ENCODE assay signal across 10 cellular contexts in genomic region chr13:50892162-50892944, GRCh38. TPM values are rescaled to one million over a fixed set of nuclear protein-coding genes. Genes with fewer than 3 reads are reported as not detected.
DNase-seq lines count a peak whose midpoint lies in the region; ATAC-seq and TF ChIP-seq lines count a peak whose summit lies in the region.
"Had no signal": no experiment of that assay in that cellular context is flagged by ENCODE, and none has a peak within 500 bp of the region (broad histone marks: within the 10 kb centered on the region; RNA-seq: fewer than 3 reads in every experiment).

No MANE protein-coding gene starts in this region.

- peaks cover 20% of the 10 kb centered on the region for H3K36me3 Mint-ChIP-seq in activated CD4-positive, alpha-beta T cell treated with anti-CD3 and anti-CD28 coated beads, Interleukin-2, amount 10 ng/mL, durations not matched to agents 24 days and 14 days (ENCODE audit: low read depth)
- H3K36me3 Mint-ChIP-seq in naive B cell, result peaks cover 0 to 4% of the 10 kb centered on the region in 2 donors

- H3K4me1 ChIP-seq in right atrium auricular region, result no peaks in the 10 kb centered on the region

- no peaks in the 10 kb centered on the region for H3K36me3 ChIP-seq in right atrium auricular region

- H3K4me1 Mint-ChIP-seq in activated CD4-positive, alpha-beta T cell treated with anti-CD3 and anti-CD28 coated beads, Interleukin-2, amount 10 ng/mL, durations not matched to agents 24 days and 14 days, result peaks cover 52% of the 10 kb centered on the region
- peaks cover 40 to 72% (median 55%) of the 10 kb centered on the region in 3 donors for H3K4me1 Mint-ChIP-seq in naive B cell

- TF ChIP-seq CTCF in GM12864 (IDR thresholded peaks at IDR 0.05; ENCODE audit: low read depth, low read length, missing control alignments), result no peak
- no peak for TF ChIP-seq CTCF in right atrium auricular region (IDR thresholded peaks at IDR 0.05)

- H3K4me3 Mint-ChIP-seq in activated CD4-positive, alpha-beta T cell treated with anti-CD3 and anti-CD28 coated beads, Interleukin-2, amount 10 ng/mL, durations not matched to agents 24 days and 14 days, result peak overlapping the region; percentile 90
- H3K4me3 Mint-ChIP-seq in naive B cell, result peak overlapping the region; percentile 69 to 93 (median 82)

- ATAC-seq in HG02798 (IDR thresholded peaks at IDR 0.05; ENCODE audit: poor library complexity, unreplicated experiment) (peak; percentile 38), naive B cell (ENCODE audit: low read depth in 2 of 2) (peak; percentile 80 to 83)

- no peaks in the 10 kb centered on the region for H3K9me3 ChIP-seq in right atrium auricular region

- H3K27ac ChIP-seq in right atrium auricular region, result no peak overlapping the region

- H3K4me3 ChIP-seq in GM12864 (ENCODE audit: low read depth, low read length), result peak overlapping the region; percentile 35; the same call in 1 of the 2 replicates
- H3K4me3 ChIP-seq in right atrium auricular region, result no peak overlapping the region

- peak overlapping the region; percentile 93 for H3K27ac Mint-ChIP-seq in activated CD4-positive, alpha-beta T cell treated with anti-CD3 and anti-CD28 coated beads, Interleukin-2, amount 10 ng/mL, durations not matched to agents 24 days and 14 days
- H3K27ac Mint-ChIP-seq in naive B cell, result peak overlapping the region; percentile 88 to 97 (median 92)

- intact Hi-C loops in activated CD4-positive, alpha-beta T cell treated with anti-CD3 and anti-CD28 coated beads, Interleukin-2, amount 10 ng/mL, durations not matched to agents 24 days and 14 days (cut with micrococcal nuclease), result loop anchor here (5.0 kb wide), 4 partner anchors 60 to 895 kb away; partner anchors contain the start of gene TRIM13

- DNase-seq in GM12864 (ENCODE audit: low read depth) (no peak), naive B cell (peak; percentile 60), kidney tubule cell (ENCODE audit: low spot score) (no peak), SHP77 (lab: John Stamatoyannopoulos, UW) (no peak), right atrium auricular region (ENCODE audit: low spot score) (no peak), Ammon's horn (ENCODE audit: low spot score) (no peak)
- peak; percentile 80 for DNase-seq in activated CD4-positive, alpha-beta T cell treated with anti-CD3 and anti-CD28 coated beads, Interleukin-2, amount 10 ng/mL, durations not matched to agents 24 days and 14 days
- DNase-seq: midbrain, Right ventricle myocardium superior had no signal

- H3K27me3 Mint-ChIP-seq in activated CD4-positive, alpha-beta T cell treated with anti-CD3 and anti-CD28 coated beads, Interleukin-2, amount 10 ng/mL, durations not matched to agents 24 days and 14 days, result no peaks in the 10 kb centered on the region
- H3K27me3 Mint-ChIP-seq in naive B cell, result no peaks in the 10 kb centered on the region

- H3K9me3 Mint-ChIP-seq in activated CD4-positive, alpha-beta T cell treated with anti-CD3 and anti-CD28 coated beads, Interleukin-2, amount 10 ng/mL, durations not matched to agents 24 days and 14 days, result peaks cover 32% of the 10 kb centered on the region
- peaks cover 0 to 3% (median 0%) of the 10 kb centered on the region in 7 donors for H3K9me3 Mint-ChIP-seq in naive B cell

- no peaks in the 10 kb centered on the region for H3K27me3 ChIP-seq in right atrium auricular region

RNA-seq across cellular contexts. Expression of gene RNASEH2B, which starts 17.2 kb away (rescaled TPM):
- total RNA-seq in activated CD4-positive, alpha-beta T cell treated with anti-CD3 and anti-CD28 coated beads, Interleukin-2, amount 10 ng/mL, durations not matched to agents 24 days and 14 days, result 57.9 and 61.0 TPM in 2 replicates
- 100 to 1,000 TPM; 169 to 257 (median 216) TPM for polyA plus RNA-seq in naive B cell (ENCODE audit: low read depth in 6 of 6)
- total RNA-seq in right atrium auricular region, result 10 to 100 TPM; 22.9 to 36.9 TPM

RNA-seq across cellular contexts. Expression of gene DLEU7, which starts 48.9 kb away (rescaled TPM):
- not detected in 2 replicates for total RNA-seq in activated CD4-positive, alpha-beta T cell treated with anti-CD3 and anti-CD28 coated beads, Interleukin-2, amount 10 ng/mL, durations not matched to agents 24 days and 14 days
- under 1 TPM in 1 of 6 donors, not detected in 5; 0.36 TPM for polyA plus RNA-seq in naive B cell (ENCODE audit: low read depth in 6 of 6)
- total RNA-seq in right atrium auricular region, result under 1 TPM in 1 of 2 donors, not detected in 1; 0.31 TPM

Comparison
In these comparisons a context has a peak if more than half of its experiments do, and no peak if none do; other contexts are left out.
1. DNase-seq: peak in activated CD4-positive, alpha-beta T cell treated with anti-CD3 and anti-CD28 coated beads, Interleukin-2, amount 10 ng/mL, durations not matched to agents 24 days and 14 days (single experiment) and naive B cell (single experiment); none in GM12864 (single experiment), kidney tubule cell (single experiment), SHP77 (0 of 2), right atrium auricular region (single experiment) and Ammon's horn (single experiment).